ENCODE assay signal across 23 cellular contexts in the genomic region with DNA sequence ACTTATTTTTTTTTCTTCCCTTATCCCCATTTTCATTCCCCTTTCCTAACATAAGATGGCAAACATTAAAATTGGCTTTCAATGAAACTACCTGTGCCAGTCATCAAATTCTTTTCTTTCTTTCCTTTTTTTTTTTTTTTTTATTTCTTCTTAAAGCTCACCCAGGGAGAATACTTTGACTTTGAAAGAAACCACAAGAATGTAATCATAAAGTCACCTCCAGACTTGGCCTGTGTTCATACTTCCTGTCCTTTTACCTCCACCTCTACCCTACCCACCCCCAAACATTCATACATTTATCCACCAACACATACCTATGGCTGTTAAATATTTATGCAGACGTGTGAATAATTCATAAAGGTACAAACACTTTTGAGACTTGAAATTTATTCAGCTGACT.
DNase-seq lines count a peak whose midpoint lies in the region; ATAC-seq and TF ChIP-seq lines count a peak whose summit lies in the region.
"Had no signal": no experiment of that assay in that cellular context is flagged by ENCODE, and none has a peak within 500 bp of the region (broad histone marks: within the 10 kb centered on the region; RNA-seq: fewer than 3 reads in every experiment).

No MANE protein-coding gene starts in this region.

- TF ChIP-seq CTCF in Calu3 (IDR thresholded peaks at IDR 0.05; ENCODE audit: unreplicated experiment) (no peak), WTC11 (IDR thresholded peaks at IDR 0.05) (no peak), kidney epithelial cell (IDR thresholded peaks at IDR 0.05; ENCODE audit: insufficient read depth, low read length, poor library complexity, severe bottlenecking) (no peak)

- CTCF ChIA-PET in Calu3 (lab: Charles Lee) (interaction anchor here (0.6 to 0.7 kb wide), 3 partner anchors 105 to 1374 kb away, joined by 3 to 5 read pairs (median 4); no protein-coding TSS in a partner anchor), WTC11 (lab: Charles Lee) (interaction anchor here (0.6 kb wide), 2 partner anchors 59 to 844 kb away, joined by 3 to 4 read pairs; no protein-coding TSS in a partner anchor)
- CTCF ChIA-PET in activated CD4-positive, alpha-beta T cell treated with anti-CD3 and anti-CD28 coated beads for 36 hours (lab: Charles Lee): interaction anchor here (1.0 kb wide), 1 partner anchor 151 kb away, joined by 3 read pairs; no protein-coding TSS in a partner anchor

- H3K4me1 Mint-ChIP-seq in Calu3 (ENCODE audit: low read depth, unreplicated experiment) (peaks cover 37% of the 10 kb centered on the region), WTC11 (peaks cover 18% of the 10 kb centered on the region)
- no peaks in the 10 kb centered on the region for H3K4me1 Mint-ChIP-seq in activated CD4-positive, alpha-beta T cell treated with anti-CD3 and anti-CD28 coated beads for 36 hours
- H3K4me1 Mint-ChIP-seq: nephron progenitor cell had no signal

- no peaks in the 10 kb centered on the region for H3K9me3 Mint-ChIP-seq in Calu3 (ENCODE audit: low read depth, unreplicated experiment)
- no peaks in the 10 kb centered on the region for H3K9me3 Mint-ChIP-seq in WTC11
- H3K9me3 Mint-ChIP-seq in activated CD4-positive, alpha-beta T cell treated with anti-CD3 and anti-CD28 coated beads for 36 hours (ENCODE audit: low read depth): no peaks in the 10 kb centered on the region
- H3K9me3 Mint-ChIP-seq: activated naive CD4-positive, alpha-beta T cell treated with anti-CD3 and anti-CD28 coated beads for 36 hours; HFFc6; nephron progenitor cell; T-helper 1 cell treated with Interleukin-12 subunit alpha and Interleukin-12 subunit beta and Interleukin-4 antibody, amounts not matched to agents 30 μg/mL and 1 μg/mL, for 36 hours had no signal

- no peak overlapping the region for H3K4me3 Mint-ChIP-seq in Calu3 (ENCODE audit: low read depth, unreplicated experiment)
- no peak overlapping the region for H3K4me3 Mint-ChIP-seq in WTC11
- H3K4me3 Mint-ChIP-seq in activated CD4-positive, alpha-beta T cell treated with anti-CD3 and anti-CD28 coated beads for 36 hours: no peak overlapping the region
- H3K4me3 Mint-ChIP-seq: activated naive CD4-positive, alpha-beta T cell treated with anti-CD3 and anti-CD28 coated beads for 36 hours; HFFc6; nephron progenitor cell; T-helper 1 cell treated with Interleukin-12 subunit alpha and Interleukin-12 subunit beta and Interleukin-4 antibody, amounts not matched to agents 30 μg/mL and 1 μg/mL, for 36 hours had no signal

- no peak for DNase-seq in Calu3
- DNase-seq in LoVo (ENCODE audit: low spot score): peak; percentile 39
- DNase-seq in WTC11 (ENCODE audit: low spot score): no peak
- DNase-seq in kidney epithelial cell (ENCODE audit: low read depth): peak; percentile 14
- no peak for DNase-seq in DMS153 treated with DMSO at 0.1 percent for 48 hours (lab: John Stamatoyannopoulos, UW; ENCODE audit: unreplicated experiment)
- no peak for DNase-seq in stimulated activated CD4-positive, alpha-beta T cell treated with anti-CD3 and anti-CD28 coated beads, Interleukin-2, amount 100 ng/mL, for 48 hours
- no peak for DNase-seq in NOMO-1 (lab: John Stamatoyannopoulos, UW; ENCODE audit: unreplicated experiment in 2 of 2)
- no peak for DNase-seq in activated CD4-positive, alpha-beta T cell treated with anti-CD3 and anti-CD28 coated beads for 36 hours
- DNase-seq: activated CD4-positive, alpha-beta T cell treated with anti-CD3 and anti-CD28 coated beads, Interleukin-2, amount 50 U/mL, for 4 hours; activated CD4-positive, CD25-positive, alpha-beta regulatory T cell; activated naive CD4-positive, alpha-beta T cell treated with anti-CD3 and anti-CD28 coated beads for 36 hours; body of pancreas; DMS79 treated with DMSO at 0.1 percent for 48 hours; GF-D8; HFFc6; left cardiac atrium; NCI-H146; NCI-H446; nephron progenitor cell; small intestine; stimulated activated naive CD4-positive, alpha-beta T cell treated with Interleukin-2 at 50 U/mL for 16 hours had no signal

- H3K36me3 Mint-ChIP-seq in Calu3 (ENCODE audit: insufficient read depth, unreplicated experiment): peaks cover 6% of the 10 kb centered on the region
- H3K36me3 Mint-ChIP-seq in WTC11: no peaks in the 10 kb centered on the region
- no peaks in the 10 kb centered on the region for H3K36me3 Mint-ChIP-seq in activated CD4-positive, alpha-beta T cell treated with anti-CD3 and anti-CD28 coated beads for 36 hours (ENCODE audit: low read depth)

- no peaks in the 10 kb centered on the region for H3K27me3 ChIP-seq in kidney epithelial cell (ENCODE audit: control insufficient read depth, insufficient read depth, low read length)
- H3K27me3 ChIP-seq: body of pancreas had no signal

- BruUV-seq in Calu3 (replicated peaks; lab: Mats Ljungman, UMichigan): no TSS peak

- intact Hi-C loops in Calu3 (cut with micrococcal nuclease; ENCODE audit: unreplicated experiment): loop anchor here (5.0 kb wide), 1 partner anchor 150 kb away; no protein-coding TSS in a partner anchor
- intact Hi-C loops in activated CD4-positive, alpha-beta T cell treated with anti-CD3 and anti-CD28 coated beads for 36 hours (cut with DNase I, micrococcal nuclease): loop anchor here in 1 of 2 experiments (5.0 kb wide), 1 partner anchor 150 kb away; no protein-coding TSS in a partner anchor

- H3K27me3 Mint-ChIP-seq in Calu3 (ENCODE audit: unreplicated experiment): no peaks in the 10 kb centered on the region
- no peaks in the 10 kb centered on the region for H3K27me3 Mint-ChIP-seq in WTC11 (ENCODE audit: low read depth)
- H3K27me3 Mint-ChIP-seq in activated CD4-positive, alpha-beta T cell treated with anti-CD3 and anti-CD28 coated beads for 36 hours: peaks cover 45% of the 10 kb centered on the region

- POLR2A ChIA-PET in WTC11 (lab: Charles Lee): interaction anchor here (0.6 kb wide), 1 partner anchor 167 kb away, joined by 3 read pairs; no protein-coding TSS in a partner anchor
- POLR2A ChIA-PET in activated CD4-positive, alpha-beta T cell treated with anti-CD3 and anti-CD28 coated beads for 36 hours (lab: Charles Lee): no interaction called here

- H3K27ac Mint-ChIP-seq in Calu3 (ENCODE audit: unreplicated experiment) (peak overlapping the region; percentile 14), WTC11 (peak overlapping the region; percentile 17; the same call in 1 of the 2 replicates)
- no peak overlapping the region for H3K27ac Mint-ChIP-seq in activated CD4-positive, alpha-beta T cell treated with anti-CD3 and anti-CD28 coated beads for 36 hours
- H3K27ac Mint-ChIP-seq: activated naive CD4-positive, alpha-beta T cell treated with anti-CD3 and anti-CD28 coated beads for 36 hours; HFFc6; T-helper 1 cell treated with Interleukin-12 subunit alpha and Interleukin-12 subunit beta and Interleukin-4 antibody, amounts not matched to agents 30 μg/mL and 1 μg/mL, for 36 hours had no signal

- H3K36me3 ChIP-seq in kidney epithelial cell (ENCODE audit: control insufficient read depth, insufficient read depth, low read length): no peaks in the 10 kb centered on the region

- ATAC-seq in WTC11: no peak; the same call in 1 of the 2 replicates
- no peak for ATAC-seq in activated CD4-positive, alpha-beta T cell treated with anti-CD3 and anti-CD28 coated beads for 36 hours
- ATAC-seq: body of pancreas, left cardiac atrium had no signal

- H3K4me3 ChIP-seq in kidney epithelial cell (ENCODE audit: low read depth, low read length): no peak overlapping the region
- H3K4me3 ChIP-seq: body of pancreas, SK-N-MC had no signal

TF ChIP-seq in WTC11, 78 proteins besides CTCF, POLR2A, EP300 and RAD21 (continues in another document):
- no peak for TF ChIP-seq CREB1 (CRISPR knock-in tag; IDR thresholded peaks at IDR 0.05)
- no peak for TF ChIP-seq GTF2I (CRISPR knock-in tag; conservative IDR thresholded peaks at IDR 0.05)
- no peak for TF ChIP-seq NFATC4 (CRISPR knock-in tag; IDR thresholded peaks at IDR 0.05)
- TF ChIP-seq PRDM15 (CRISPR knock-in tag; IDR thresholded peaks at IDR 0.05): no peak
- TF ChIP-seq ZNF232 (CRISPR knock-in tag; IDR thresholded peaks at IDR 0.05): no peak
- TF ChIP-seq FOXP4 (CRISPR knock-in tag; IDR thresholded peaks at IDR 0.05): no peak

Comparison
In these comparisons a context has a peak if more than half of its experiments do, and no peak if none do; other contexts are left out.
1. DNase-seq: peak in LoVo (single experiment) and kidney epithelial cell (single experiment); none in Calu3 (single experiment), WTC11 (single experiment), DMS153 treated with DMSO at 0.1 percent for 48 hours (single experiment), stimulated activated CD4-positive, alpha-beta T cell treated with anti-CD3 and anti-CD28 coated beads, Interleukin-2, amount 100 ng/mL, for 48 hours (0 of 2), NOMO-1 (0 of 2) and activated CD4-positive, alpha-beta T cell treated with anti-CD3 and anti-CD28 coated beads for 36 hours (single experiment).